In the genomic region with DNA sequence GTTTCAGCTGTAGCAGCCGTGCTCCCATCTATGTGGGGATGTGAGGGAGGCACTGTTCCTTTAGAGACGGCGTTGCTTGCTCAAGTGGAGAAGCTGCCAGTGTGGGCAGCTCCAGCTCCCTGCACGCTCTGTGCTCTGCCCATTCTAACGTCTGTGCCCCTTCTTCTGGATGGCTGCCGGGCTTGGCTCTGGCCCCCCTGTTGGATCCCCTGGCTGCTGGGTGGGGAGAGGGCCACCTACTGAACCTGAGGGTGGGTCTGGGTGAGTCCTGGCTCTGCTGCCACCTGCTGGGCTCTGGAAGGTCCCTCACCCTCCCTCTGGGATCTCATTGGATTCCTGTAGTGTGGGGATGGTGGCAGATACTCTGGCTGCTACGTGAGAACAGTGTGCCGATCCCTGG, we compare ENCODE assay signal across 1 cellular context.
A peak's percentile ranks its signal among the peaks of the same experiment; 100 is the strongest.
TF ChIP-seq lines count a peak whose summit lies in the region.

No MANE protein-coding gene starts in this region.

TF ChIP-seq in HepG2, 621 proteins besides CTCF, POLR2A, EP300 and RAD21 (continued from another document):
- TF ChIP-seq ZNF17 (CRISPR knock-in tag; IDR thresholded peaks at IDR 0.05) (no peak), GABPA (IDR thresholded peaks at IDR 0.05; ENCODE audit: low read depth, low read length) (no peak), GABPA (CRISPR knock-in tag; IDR thresholded peaks at IDR 0.05; ENCODE audit: low read depth) (no peak), HOXA3 (CRISPR knock-in tag; IDR thresholded peaks at IDR 0.05) (no peak), ZNF790 (CRISPR knock-in tag; IDR thresholded peaks at IDR 0.05; ENCODE audit: borderline replicate concordance) (no peak), AKAP8 (CRISPR knock-in tag; IDR thresholded peaks at IDR 0.05) (peak; percentile 28), NCOA5 (CRISPR knock-in tag; IDR thresholded peaks at IDR 0.05) (no peak), SRSF9 (IDR thresholded peaks at IDR 0.05; ENCODE audit: borderline replicate concordance, insufficient read depth, low read depth, low read length, poor library complexity, severe bottlenecking) (no peak), MED13 (CRISPR knock-in tag; IDR thresholded peaks at IDR 0.05) (no peak)
- TF ChIP-seq, protein P1, sequence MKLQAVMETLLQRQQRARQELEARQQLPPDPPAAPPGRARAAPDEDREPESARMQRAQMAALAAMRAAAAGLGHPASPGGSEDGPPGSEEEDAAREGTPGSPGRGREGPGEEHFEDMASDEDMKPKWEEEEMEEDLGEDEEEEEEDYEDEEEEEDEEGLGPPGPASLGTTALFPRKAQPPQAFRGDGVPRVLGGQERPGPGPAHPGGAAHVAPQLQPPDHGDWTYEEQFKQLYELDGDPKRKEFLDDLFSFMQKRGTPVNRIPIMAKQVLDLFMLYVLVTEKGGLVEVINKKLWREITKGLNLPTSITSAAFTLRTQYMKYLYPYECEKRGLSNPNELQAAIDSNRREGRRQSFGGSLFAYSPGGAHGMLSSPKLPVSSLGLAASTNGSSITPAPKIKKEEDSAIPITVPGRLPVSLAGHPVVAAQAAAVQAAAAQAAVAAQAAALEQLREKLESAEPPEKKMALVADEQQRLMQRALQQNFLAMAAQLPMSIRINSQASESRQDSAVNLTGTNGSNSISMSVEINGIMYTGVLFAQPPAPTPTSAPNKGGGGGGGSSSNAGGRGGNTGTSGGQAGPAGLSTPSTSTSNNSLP (IDR thresholded peaks at IDR 0.05; ENCODE audit: low read depth, low read length), result no peak
